ENCODE assay signal across 13 cellular contexts in genomic region chr12:50271724-50272247, GRCh38. TPM values are rescaled to one million over a fixed set of nuclear protein-coding genes. Genes with fewer than 3 reads are reported as not detected.
DNase-seq lines count a peak whose midpoint lies in the region; ATAC-seq and TF ChIP-seq lines count a peak whose summit lies in the region.
"Had no signal": no experiment of that assay in that cellular context is flagged by ENCODE, and none has a peak within 500 bp of the region (broad histone marks: within the 10 kb centered on the region; RNA-seq: fewer than 3 reads in every experiment).

No MANE protein-coding gene starts in this region.

- peaks cover 4 to 23% of the 10 kb centered on the region in 2 donors for H3K4me1 ChIP-seq in left lung
- no peaks in the 10 kb centered on the region for H3K4me1 ChIP-seq in smooth muscle cell (ENCODE audit: low read depth)
- H3K4me1 ChIP-seq in H9 (ENCODE audit: insufficient read depth, low read length), result no peaks in the 10 kb centered on the region

- no peak for TF ChIP-seq CTCF in chondrocyte (IDR thresholded peaks at IDR 0.05)
- no peak for TF ChIP-seq CTCF in left lung (IDR thresholded peaks at IDR 0.05)
- no peak for TF ChIP-seq CTCF in smooth muscle cell (IDR thresholded peaks at IDR 0.05; ENCODE audit: borderline replicate concordance, insufficient read depth, poor library complexity, severe bottlenecking)
- no peak for TF ChIP-seq CTCF in H9 (conservative IDR thresholded peaks at IDR 0.05)

- no peak overlapping the region for H2BK15ac ChIP-seq in H9 (ENCODE audit: low read depth, low read length)

- peak overlapping the region; percentile 78 to 79 for H3K27ac ChIP-seq in left lung
- H3K27ac ChIP-seq in smooth muscle cell (ENCODE audit: low read depth), result no peak overlapping the region
- H3K27ac ChIP-seq in H9 (ENCODE audit: insufficient read length, low read depth, low read length), result no peak overlapping the region
- H3K27ac ChIP-seq: BLaER1 treated with 17β-estradiol and CSF1 and Interleukin-3, amounts not matched to agents 10 nM and 100 nM had no signal

- 86% methylated on average over 2 of the region's 2 CpGs for WGBS in smooth muscle cell (ENCODE audit: low lambda C conversion rate)
- WGBS in H9 (ENCODE audit: extremely low coverage, insufficient read length, low lambda C conversion rate), result no CpG with 5 or more reads among the region's 2 CpGs

- H2BK12ac ChIP-seq in H9 (ENCODE audit: insufficient read length, low read depth, low read length), result no peak overlapping the region

- H3K18ac ChIP-seq in H9 (ENCODE audit: insufficient read length, low read depth, low read length), result no peak overlapping the region

- no peak overlapping the region for H2BK20ac ChIP-seq in H9 (ENCODE audit: low read depth, low read length, poor library complexity, severe bottlenecking)

- no peak overlapping the region for H4K91ac ChIP-seq in H9 (ENCODE audit: insufficient read length, low read depth, low read length)

- H3K9me3 ChIP-seq in left lung, result no peaks in the 10 kb centered on the region
- H3K9me3 ChIP-seq in smooth muscle cell (replicated peaks; ENCODE audit: low read depth), result no peaks in the 10 kb centered on the region
- H3K9me3 ChIP-seq in H9 (ENCODE audit: control insufficient read depth, low read depth, low read length), result no peaks in the 10 kb centered on the region
- H3K9me3 ChIP-seq: BLaER1 treated with 17β-estradiol and CSF1 and Interleukin-3, amounts not matched to agents 10 nM and 100 nM had no signal

- no peak overlapping the region for H3K56ac ChIP-seq in H9 (ENCODE audit: insufficient read length, low read depth, low read length)

- no peaks in the 10 kb centered on the region for H3K79me1 ChIP-seq in H9 (ENCODE audit: insufficient read depth, low read depth, low read length, poor library complexity, severe bottlenecking)

- H3K27me3 ChIP-seq in left lung (no peaks in the 10 kb centered on the region), smooth muscle cell (ENCODE audit: low read depth) (no peaks in the 10 kb centered on the region), H9 (ENCODE audit: insufficient read depth, low read length) (no peaks in the 10 kb centered on the region)
- H3K27me3 ChIP-seq: BLaER1 treated with 17β-estradiol and CSF1 and Interleukin-3, amounts not matched to agents 10 nM and 100 nM had no signal

- H3K23me2 ChIP-seq in H9 (ENCODE audit: insufficient read length, low read depth, low read length, poor library complexity, severe bottlenecking), result no peaks in the 10 kb centered on the region

- H3K4me2 ChIP-seq in smooth muscle cell (no peak overlapping the region), H9 (ENCODE audit: insufficient read depth, insufficient read length, low read length) (no peak overlapping the region)

- no peak overlapping the region for H4K8ac ChIP-seq in H9 (replicated peaks; ENCODE audit: insufficient read length, low read depth, low read length)

- no peak overlapping the region for H3K4ac ChIP-seq in H9 (ENCODE audit: low read depth, low read length)

- H3K9ac ChIP-seq in smooth muscle cell (ENCODE audit: low read depth) (no peak overlapping the region), H9 (ENCODE audit: extremely low read depth, insufficient read length, low read length) (no peak overlapping the region)
- H3K9ac ChIP-seq: BLaER1 treated with 17β-estradiol and CSF1 and Interleukin-3, amounts not matched to agents 10 nM and 100 nM had no signal

- H3K4me3 ChIP-seq in left lung (no peak overlapping the region), smooth muscle cell (peak overlapping the region; percentile 27)
- H3K4me3 ChIP-seq: BLaER1 treated with 17β-estradiol and CSF1 and Interleukin-3, amounts not matched to agents 10 nM and 100 nM had no signal

- peak; percentile 28 for DNase-seq in HCEC 1CT
- DNase-seq in chondrocyte (ENCODE audit: low spot score), result no peak
- DNase-seq in left lung, result no peak
- DNase-seq in smooth muscle cell (lab: John Stamatoyannopoulos, UW; ENCODE audit: unreplicated experiment), result no peak
- DNase-seq in GM19238 (ENCODE audit: insufficient read length, low spot score), result no peak
- no peak for DNase-seq in SIG-M5 treated with dmso at 0.1 percent for 504 hours (lab: John Stamatoyannopoulos, UW; ENCODE audit: unreplicated experiment)
- no peak for DNase-seq in H9
- DNase-seq: activated CD4-positive, CD25-positive, alpha-beta regulatory T cell treated with anti-CD3 and anti-CD28 coated beads, Interleukin-2, amount 50 U/mL, for 72 hours; NCI-H187 treated with DMSO at 0.1 percent for 48 hours; stimulated activated CD4-positive, alpha-beta T cell treated with anti-CD3 and anti-CD28 coated beads, Interleukin-12 subunit alpha, Interleukin-12 subunit beta, amount 100 ng/mL, for 4 hours had no signal

- ATAC-seq in left lung, result peak; percentile 38
- ATAC-seq in HG03439 (IDR thresholded peaks at IDR 0.05; ENCODE audit: unreplicated experiment), result no peak
- ATAC-seq: activated naive CD4-positive, alpha-beta T cell treated with anti-CD3 and anti-CD28 coated beads, Interleukin-2, amount 50 U/mL, for 72 hours had no signal

- no peak overlapping the region for H2BK120ac ChIP-seq in H9 (ENCODE audit: low read depth, low read length, poor library complexity, severe bottlenecking)

- peaks cover 11% of the 10 kb centered on the region for H3K4me1 Mint-ChIP-seq in chondrocyte (ENCODE audit: low read depth)
- H3K4me1 Mint-ChIP-seq in H9, result peaks cover 4 to 6% of the 10 kb centered on the region in 2 experiments; a peak in 3 of 4 replicates

- H2AFZ ChIP-seq in smooth muscle cell (ENCODE audit: low read depth) (peak overlapping the region; percentile 84), H9 (ENCODE audit: low read length) (no peak overlapping the region)

- intact Hi-C loops in left lung (cut with DNase I), result no loop called here

- H2AK5ac ChIP-seq in H9 (ENCODE audit: insufficient read length, low read length), result no peak overlapping the region

- H3F3A ChIP-seq in smooth muscle cell (ENCODE audit: low read depth), result no peaks in the 10 kb centered on the region

- H3K79me2 ChIP-seq in smooth muscle cell (ENCODE audit: low read depth) (no peaks in the 10 kb centered on the region), H9 (ENCODE audit: insufficient read depth, low read length) (no peaks in the 10 kb centered on the region)

- peak overlapping the region; percentile 15 for H3K4me3 Mint-ChIP-seq in chondrocyte (ENCODE audit: unreplicated experiment)
- H3K4me3 Mint-ChIP-seq in H9, result no peak overlapping the region

- no peak overlapping the region for H2BK5ac ChIP-seq in H9 (ENCODE audit: insufficient read length, low read length)

- no peaks in the 10 kb centered on the region for H4K20me1 ChIP-seq in smooth muscle cell (ENCODE audit: low read depth)
- no peaks in the 10 kb centered on the region for H4K20me1 ChIP-seq in H9 (ENCODE audit: control insufficient read depth, insufficient read depth, insufficient read length)
- H4K20me1 ChIP-seq: BLaER1 treated with 17β-estradiol and CSF1 and Interleukin-3, amounts not matched to agents 10 nM and 100 nM had no signal

- H3T11ph ChIP-seq in H9 (ENCODE audit: low read length), result no peak overlapping the region

- H3K36me3 Mint-ChIP-seq in chondrocyte (ENCODE audit: low read depth), result no peaks in the 10 kb centered on the region
- H3K36me3 Mint-ChIP-seq in H9 (ENCODE audit: insufficient read depth in 1 of 3, low read depth in 3 of 3), result no peaks in the 10 kb centered on the region
- H3K36me3 Mint-ChIP-seq: activated naive CD4-positive, alpha-beta T cell treated with anti-CD3 and anti-CD28 coated beads, Interleukin-2, amount 50 U/mL, for 72 hours had no signal

- no peak overlapping the region for H3K23ac ChIP-seq in H9 (ENCODE audit: insufficient read length, low read depth, low read length)

- peak overlapping the region; percentile 73 for H3K27ac Mint-ChIP-seq in chondrocyte (ENCODE audit: unreplicated experiment)
- peak overlapping the region in 1 of 3 experiments; percentile 2; a peak in 1 of 7 replicates for H3K27ac Mint-ChIP-seq in H9
- H3K27ac Mint-ChIP-seq: activated naive CD4-positive, alpha-beta T cell treated with anti-CD3 and anti-CD28 coated beads, Interleukin-2, amount 50 U/mL, for 72 hours had no signal

- H4K5ac ChIP-seq in H9 (ENCODE audit: insufficient read length, low read depth, low read length), result no peak overlapping the region

- H3K9me3 Mint-ChIP-seq in chondrocyte (ENCODE audit: low read depth) (no peaks in the 10 kb centered on the region), H9 (no peaks in the 10 kb centered on the region)
- H3K9me3 Mint-ChIP-seq: activated naive CD4-positive, alpha-beta T cell treated with anti-CD3 and anti-CD28 coated beads, Interleukin-2, amount 50 U/mL, for 72 hours had no signal

- H3K36me3 ChIP-seq in left lung (no peaks in the 10 kb centered on the region), smooth muscle cell (ENCODE audit: low read depth) (no peaks in the 10 kb centered on the region)
- H3K36me3 ChIP-seq: BLaER1 treated with 17β-estradiol and CSF1 and Interleukin-3, amounts not matched to agents 10 nM and 100 nM had no signal

- no peak overlapping the region for H3K14ac ChIP-seq in H9 (ENCODE audit: insufficient read depth, low read length)

- no peaks in the 10 kb centered on the region for H3K27me3 Mint-ChIP-seq in chondrocyte (ENCODE audit: low read depth)
- H3K27me3 Mint-ChIP-seq in H9 (ENCODE audit: low read depth), result no peaks in the 10 kb centered on the region

RNA-seq across cellular contexts. Expression of gene LIMA1, which starts 11.5 kb away (rescaled TPM):
- total RNA-seq in chondrocyte (90.3 to 120 TPM (median 114 TPM) in 3 replicates), left lung (10 to 100 TPM; 82.3 to 84.1 TPM), smooth muscle cell (154 and 204 TPM in 2 replicates), H9 (2021) (40.8 and 42.1 TPM in 2 replicates)
- polyA plus RNA-seq in smooth muscle cell, result 39.6 and 68.3 TPM in 2 replicates

Comparison
In these comparisons a context has a peak if more than half of its experiments do, and no peak if none do; other contexts are left out.
1. H3K27ac ChIP-seq: peak in left lung (2 of 2); none in smooth muscle cell (single experiment) and H9 (single experiment).